38 cellular contexts compared by ENCODE assay signal in the genomic region with DNA sequence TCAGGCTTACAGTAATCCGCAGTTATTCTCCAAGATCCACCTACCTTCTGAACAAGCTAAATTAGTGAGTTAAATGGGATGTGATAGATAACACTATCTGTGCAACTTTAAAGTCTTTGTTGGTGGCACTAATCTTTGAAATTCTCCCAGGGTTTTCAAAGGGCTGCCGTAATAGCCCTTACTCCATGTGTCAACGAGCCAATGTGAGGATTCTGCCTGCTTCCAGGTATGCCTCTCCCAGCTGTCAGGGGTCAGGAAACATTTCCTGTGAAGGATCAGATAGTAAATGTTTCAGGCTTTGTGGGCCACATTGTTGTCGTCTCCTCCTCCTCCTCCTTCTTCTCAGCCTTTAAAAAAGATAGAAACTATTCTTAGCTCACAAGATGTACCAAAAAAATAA. TPM values are rescaled to one million over a fixed set of nuclear protein-coding genes. Genes with fewer than 3 reads are reported as not detected.
"Had no signal": no experiment of that assay in that cellular context is flagged by ENCODE, and none has a peak within 500 bp of the region (broad histone marks: within the 10 kb centered on the region; RNA-seq: fewer than 3 reads in every experiment).

No MANE protein-coding gene starts in this region.

- H3K4me3 ChIP-seq: adrenal gland, body of pancreas, breast epithelium had no signal

- H3K4me1 ChIP-seq: adrenal gland, body of pancreas, breast epithelium had no signal

- ATAC-seq: activated CD8-positive, alpha-beta T cell treated with anti-CD3 and anti-CD28 coated beads for 36 hours; activated naive CD4-positive, alpha-beta T cell treated with anti-CD3 and anti-CD28 coated beads, Interleukin-2, amount 50 U/mL, for 72 hours; activated T-cell treated with anti-CD3 and anti-CD28 coated beads, Interleukin-2, amount 50 U/mL, for 4 hours; activated T-cell treated with anti-CD3 and anti-CD28 coated beads, Interleukin-2, amount 50 U/mL, for 72 hours; activated T-helper 17 cell treated with anti-CD3 and anti-CD28 coated beads, Interleukin-2, amount 50 U/mL, for 72 hours; body of pancreas had no signal

- H3K36me3 ChIP-seq: adrenal gland, brain microvascular endothelial cell, breast epithelium, WERI-Rb-1 had no signal

- H3K36me3 Mint-ChIP-seq: activated CD4-positive, alpha-beta memory T cell treated with anti-CD3 and anti-CD28 coated beads for 36 hours; activated naive CD4-positive, alpha-beta T cell treated with anti-CD3 and anti-CD28 coated beads, Interleukin-2, amount 50 U/mL, for 72 hours; activated naive CD8-positive, alpha-beta T cell treated with anti-CD3 and anti-CD28 coated beads for 36 hours had no signal

- H3K9me3 Mint-ChIP-seq: activated B cell treated with CpG ODN at 0.5 μM for 24 hours; activated CD4-positive, alpha-beta memory T cell treated with anti-CD3 and anti-CD28 coated beads for 36 hours; activated CD4-positive, alpha-beta T cell treated with anti-CD3 and anti-CD28 coated beads, Interleukin-2, amount 10 ng/mL, durations not matched to agents 24 days and 14 days; activated CD8-positive, alpha-beta T cell treated with anti-CD3 and anti-CD28 coated beads for 36 hours; activated naive CD4-positive, alpha-beta T cell treated with anti-CD3 and anti-CD28 coated beads for 36 hours; activated naive CD4-positive, alpha-beta T cell treated with anti-CD3 and anti-CD28 coated beads, Interleukin-2, amount 50 U/mL, for 72 hours; activated naive CD8-positive, alpha-beta T cell treated with anti-CD3 and anti-CD28 coated beads for 36 hours; activated T-cell treated with anti-CD3 and anti-CD28 coated beads, Interleukin-2, amount 50 U/mL, for 4 hours; activated T-cell treated with anti-CD3 and anti-CD28 coated beads, Interleukin-2, amount 50 U/mL, for 72 hours; activated T-helper 1 cell treated with anti-CD3 and anti-CD28 coated beads, Interleukin-12 subunit alpha, Interleukin-12 subunit beta, Interleukin-2, Interleukin-4 antibody, amounts not matched to agents 30 ng/mL and 10 ng/mL and 1 ng/mL, durations not matched to agents 14 hours and 24 hours and 36 hours; activated T-helper 17 cell treated with anti-CD3 and anti-CD28 coated beads, Interleukin-2, amount 50 U/mL, for 72 hours; central memory CD8-positive, alpha-beta T cell; T-helper 1 cell treated with Interleukin-12 subunit alpha and Interleukin-12 subunit beta and Interleukin-4 antibody, amounts not matched to agents 30 μg/mL and 1 μg/mL, for 36 hours; T-helper 2 cell treated with Interferon-gamma antibody and Interleukin-4, amounts not matched to agents 5 μg/mL and 100 μg/mL, for 36 hours had no signal

- H3K27ac Mint-ChIP-seq: activated B cell treated with CpG ODN at 0.5 μM for 24 hours; activated CD4-positive, alpha-beta memory T cell treated with anti-CD3 and anti-CD28 coated beads for 36 hours; activated CD4-positive, alpha-beta T cell treated with anti-CD3 and anti-CD28 coated beads, Interleukin-2, amount 10 ng/mL, durations not matched to agents 24 days and 14 days; activated CD8-positive, alpha-beta T cell treated with anti-CD3 and anti-CD28 coated beads for 36 hours; activated naive CD4-positive, alpha-beta T cell treated with anti-CD3 and anti-CD28 coated beads for 36 hours; activated naive CD4-positive, alpha-beta T cell treated with anti-CD3 and anti-CD28 coated beads, Interleukin-2, amount 50 U/mL, for 72 hours; activated naive CD8-positive, alpha-beta T cell treated with anti-CD3 and anti-CD28 coated beads for 36 hours; activated T-cell treated with anti-CD3 and anti-CD28 coated beads, Interleukin-2, amount 50 U/mL, for 72 hours; activated T-helper 1 cell treated with anti-CD3 and anti-CD28 coated beads, Interleukin-12 subunit alpha, Interleukin-12 subunit beta, Interleukin-2, Interleukin-4 antibody, amounts not matched to agents 30 ng/mL and 10 ng/mL and 1 ng/mL, durations not matched to agents 14 hours and 24 hours and 36 hours; activated T-helper 17 cell treated with anti-CD3 and anti-CD28 coated beads, Interleukin-2, amount 50 U/mL, for 72 hours; T-helper 1 cell treated with Interleukin-12 subunit alpha and Interleukin-12 subunit beta and Interleukin-4 antibody, amounts not matched to agents 30 μg/mL and 1 μg/mL, for 36 hours; T-helper 2 cell treated with Interferon-gamma antibody and Interleukin-4, amounts not matched to agents 5 μg/mL and 100 μg/mL, for 36 hours had no signal

- H3K27me3 ChIP-seq: body of pancreas, brain microvascular endothelial cell, breast epithelium had no signal

- DNase-seq: activated B cell treated with CpG ODN at 0.5 μM for 24 hours; activated CD4-positive, alpha-beta memory T cell treated with anti-CD3 and anti-CD28 coated beads for 36 hours; activated CD4-positive, alpha-beta T cell treated with anti-CD3 and anti-CD28 coated beads for 4 hours; activated CD4-positive, alpha-beta T cell treated with anti-CD3 and anti-CD28 coated beads, Interleukin-2, amount 10 ng/mL, durations not matched to agents 24 days and 14 days; activated CD4-positive, alpha-beta T cell treated with anti-CD3 and anti-CD28 coated beads, Interleukin-2, amount 50 U/mL, for 1 hour; activated CD4-positive, alpha-beta T cell treated with anti-CD3 and anti-CD28 coated beads, Interleukin-2, amount 50 U/mL, for 4 hours; activated CD4-positive, CD25-positive, alpha-beta regulatory T cell treated with anti-CD3 and anti-CD28 coated beads, Interleukin-2, amount 50 U/mL, for 72 hours; activated CD8-positive, alpha-beta memory T cell treated with anti-CD3 and anti-CD28 coated beads, Interleukin-2, amount 50 U/mL, for 4 hours; activated CD8-positive, alpha-beta T cell treated with anti-CD3 and anti-CD28 coated beads for 36 hours; activated effector memory CD4-positive, alpha-beta T cell treated with anti-CD3 and anti-CD28 coated beads, Interleukin-2, amount 50 U/mL, for 16 hours; activated gamma-delta T cell treated with Interleukin-2 at 50 U/mL for 16 hours; activated naive CD4-positive, alpha-beta T cell; activated naive CD4-positive, alpha-beta T cell treated with anti-CD3 and anti-CD28 coated beads for 36 hours; activated naive CD4-positive, alpha-beta T cell treated with anti-CD3 and anti-CD28 coated beads, Interleukin-2, amount 50 U/mL, for 16 hours; activated naive CD8-positive, alpha-beta T cell treated with anti-CD3 and anti-CD28 coated beads for 36 hours; activated T-cell treated with anti-CD3 and anti-CD28 coated beads for 4 hours; activated T-cell treated with anti-CD3 and anti-CD28 coated beads, Interleukin-2, amount 50 U/mL, for 1 hour; activated T-cell treated with anti-CD3 and anti-CD28 coated beads, Interleukin-2, amount 50 U/mL, for 4 hours; activated T-cell treated with anti-CD3 and anti-CD28 coated beads, Interleukin-2, amount 50 U/mL, for 72 hours; adrenal gland; amniotic stem cell; aorta; body of pancreas; brain microvascular endothelial cell; cerebellar nuclear complex; T-helper 1 cell; T-helper 2 cell; T-helper 9 cell; WERI-Rb-1 had no signal

- H3K4me3 Mint-ChIP-seq: activated B cell treated with CpG ODN at 0.5 μM for 24 hours; activated CD4-positive, alpha-beta memory T cell treated with anti-CD3 and anti-CD28 coated beads for 36 hours; activated CD4-positive, alpha-beta T cell treated with anti-CD3 and anti-CD28 coated beads, Interleukin-2, amount 10 ng/mL, durations not matched to agents 24 days and 14 days; activated CD8-positive, alpha-beta T cell treated with anti-CD3 and anti-CD28 coated beads for 36 hours; activated naive CD4-positive, alpha-beta T cell treated with anti-CD3 and anti-CD28 coated beads for 36 hours; activated naive CD8-positive, alpha-beta T cell treated with anti-CD3 and anti-CD28 coated beads for 36 hours; activated T-cell treated with anti-CD3 and anti-CD28 coated beads, Interleukin-2, amount 50 U/mL, for 4 hours; activated T-cell treated with anti-CD3 and anti-CD28 coated beads, Interleukin-2, amount 50 U/mL, for 72 hours; activated T-helper 1 cell treated with anti-CD3 and anti-CD28 coated beads, Interleukin-12 subunit alpha, Interleukin-12 subunit beta, Interleukin-2, Interleukin-4 antibody, amounts not matched to agents 30 ng/mL and 10 ng/mL and 1 ng/mL, durations not matched to agents 14 hours and 24 hours and 36 hours; activated T-helper 17 cell treated with anti-CD3 and anti-CD28 coated beads, Interleukin-2, amount 50 U/mL, for 72 hours; central memory CD8-positive, alpha-beta T cell; T-helper 1 cell treated with Interleukin-12 subunit alpha and Interleukin-12 subunit beta and Interleukin-4 antibody, amounts not matched to agents 30 μg/mL and 1 μg/mL, for 36 hours; T-helper 2 cell treated with Interferon-gamma antibody and Interleukin-4, amounts not matched to agents 5 μg/mL and 100 μg/mL, for 36 hours had no signal

- H3K9me3 ChIP-seq: adrenal gland, body of pancreas, breast epithelium had no signal

- H3K4me1 Mint-ChIP-seq: activated B cell treated with CpG ODN at 0.5 μM for 24 hours; activated CD4-positive, alpha-beta T cell treated with anti-CD3 and anti-CD28 coated beads, Interleukin-2, amount 10 ng/mL, durations not matched to agents 24 days and 14 days; activated naive CD8-positive, alpha-beta T cell treated with anti-CD3 and anti-CD28 coated beads for 36 hours; activated T-helper 17 cell treated with anti-CD3 and anti-CD28 coated beads, Interleukin-2, amount 50 U/mL, for 72 hours; central memory CD8-positive, alpha-beta T cell had no signal

- H3K27ac ChIP-seq: adrenal gland, body of pancreas, brain microvascular endothelial cell, breast epithelium, WERI-Rb-1 had no signal

- FAIRE-seq: astrocyte, TTC549 had no signal

RNA-seq across cellular contexts. Expression of a gene that starts 20.2 kb away (rescaled TPM):
- total RNA-seq: activated B cell treated with CpG ODN at 0.5 μM for 24 hours; activated CD4-positive, alpha-beta T cell treated with anti-CD3 and anti-CD28 coated beads, Interleukin-2, amount 10 ng/mL, durations not matched to agents 24 days and 14 days; activated T-cell treated with anti-CD3 and anti-CD28 coated beads, Interleukin-2, amount 50 U/mL, for 4 hours; activated T-helper 1 cell treated with anti-CD3 and anti-CD28 coated beads, Interleukin-12 subunit alpha, Interleukin-12 subunit beta, Interleukin-2, Interleukin-4 antibody, amounts not matched to agents 30 ng/mL and 10 ng/mL and 1 ng/mL, durations not matched to agents 14 hours and 24 hours and 36 hours had no signal
